ENCODE assay signal across 1 cellular context in the genomic region with DNA sequence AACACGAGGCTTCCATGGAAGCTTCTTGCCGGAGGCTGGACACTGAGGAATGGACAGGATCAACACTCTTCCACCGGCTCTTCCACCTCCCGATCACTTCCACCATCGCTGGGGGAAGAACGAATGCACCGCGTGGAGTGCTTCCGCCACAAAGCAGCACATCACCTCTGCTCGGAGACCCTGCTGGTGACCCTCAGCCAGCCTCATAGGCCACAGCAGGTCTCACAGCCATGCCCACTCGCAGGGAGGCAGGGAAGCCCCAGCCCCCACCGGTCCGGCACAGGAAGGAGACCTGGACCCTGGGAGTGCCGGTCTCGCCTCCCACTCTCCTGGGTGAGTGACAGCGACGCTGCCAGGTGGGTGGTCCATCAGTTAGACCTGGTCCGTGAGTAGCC.
TF ChIP-seq lines count a peak whose summit lies in the region.

No MANE protein-coding gene starts in this region.

TF ChIP-seq in GM12878, 131 proteins besides CTCF, POLR2A, EP300 and RAD21:
- no peak for TF ChIP-seq CHD2 (IDR thresholded peaks at IDR 0.05; ENCODE audit: borderline replicate concordance, low read depth, low read length)
- TF ChIP-seq, protein P1, sequence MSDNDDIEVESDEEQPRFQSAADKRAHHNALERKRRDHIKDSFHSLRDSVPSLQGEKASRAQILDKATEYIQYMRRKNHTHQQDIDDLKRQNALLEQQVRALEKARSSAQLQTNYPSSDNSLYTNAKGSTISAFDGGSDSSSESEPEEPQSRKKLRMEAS (IDR thresholded peaks at IDR 0.05; ENCODE audit: low read depth, low read length) = no peak
- TF ChIP-seq, protein P2, sequence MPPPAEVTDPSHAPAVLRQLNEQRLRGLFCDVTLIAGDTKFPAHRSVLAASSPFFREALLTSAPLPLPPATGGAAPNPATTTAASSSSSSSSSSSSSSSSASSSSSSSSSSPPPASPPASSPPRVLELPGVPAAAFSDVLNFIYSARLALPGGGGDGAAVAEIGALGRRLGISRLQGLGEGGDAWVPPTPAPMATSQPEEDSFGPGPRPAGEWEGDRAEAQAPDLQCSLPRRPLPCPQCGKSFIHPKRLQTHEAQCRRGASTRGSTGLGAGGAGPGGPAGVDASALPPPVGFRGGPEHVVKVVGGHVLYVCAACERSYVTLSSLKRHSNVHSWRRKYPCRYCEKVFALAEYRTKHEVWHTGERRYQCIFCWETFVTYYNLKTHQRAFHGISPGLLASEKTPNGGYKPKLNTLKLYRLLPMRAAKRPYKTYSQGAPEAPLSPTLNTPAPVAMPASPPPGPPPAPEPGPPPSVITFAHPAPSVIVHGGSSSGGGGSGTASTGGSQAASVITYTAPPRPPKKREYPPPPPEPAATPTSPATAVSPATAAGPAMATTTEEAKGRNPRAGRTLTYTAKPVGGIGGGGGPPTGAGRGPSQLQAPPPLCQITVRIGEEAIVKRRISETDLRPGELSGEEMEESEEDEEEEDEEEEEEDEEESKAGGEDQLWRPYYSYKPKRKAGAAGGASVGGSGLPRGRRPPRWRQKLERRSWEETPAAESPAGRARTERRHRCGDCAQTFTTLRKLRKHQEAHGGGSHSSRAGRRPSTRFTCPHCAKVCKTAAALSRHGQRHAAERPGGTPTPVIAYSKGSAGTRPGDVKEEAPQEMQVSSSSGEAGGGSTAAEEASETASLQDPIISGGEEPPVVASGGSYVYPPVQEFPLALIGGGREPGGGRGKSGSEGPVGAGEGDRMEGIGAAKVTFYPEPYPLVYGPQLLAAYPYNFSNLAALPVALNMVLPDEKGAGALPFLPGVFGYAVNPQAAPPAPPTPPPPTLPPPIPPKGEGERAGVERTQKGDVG (CRISPR knock-in tag; IDR thresholded peaks at IDR 0.05) = no peak
- no peak for TF ChIP-seq LARP7 (IDR thresholded peaks at IDR 0.05)
- TF ChIP-seq, protein P3, sequence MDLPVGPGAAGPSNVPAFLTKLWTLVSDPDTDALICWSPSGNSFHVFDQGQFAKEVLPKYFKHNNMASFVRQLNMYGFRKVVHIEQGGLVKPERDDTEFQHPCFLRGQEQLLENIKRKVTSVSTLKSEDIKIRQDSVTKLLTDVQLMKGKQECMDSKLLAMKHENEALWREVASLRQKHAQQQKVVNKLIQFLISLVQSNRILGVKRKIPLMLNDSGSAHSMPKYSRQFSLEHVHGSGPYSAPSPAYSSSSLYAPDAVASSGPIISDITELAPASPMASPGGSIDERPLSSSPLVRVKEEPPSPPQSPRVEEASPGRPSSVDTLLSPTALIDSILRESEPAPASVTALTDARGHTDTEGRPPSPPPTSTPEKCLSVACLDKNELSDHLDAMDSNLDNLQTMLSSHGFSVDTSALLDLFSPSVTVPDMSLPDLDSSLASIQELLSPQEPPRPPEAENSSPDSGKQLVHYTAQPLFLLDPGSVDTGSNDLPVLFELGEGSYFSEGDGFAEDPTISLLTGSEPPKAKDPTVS (IDR thresholded peaks at IDR 0.05; ENCODE audit: low read depth, low read length) = no peak
- TF ChIP-seq ZSCAN29 (IDR thresholded peaks at IDR 0.05) = no peak
- TF ChIP-seq, protein P4, sequence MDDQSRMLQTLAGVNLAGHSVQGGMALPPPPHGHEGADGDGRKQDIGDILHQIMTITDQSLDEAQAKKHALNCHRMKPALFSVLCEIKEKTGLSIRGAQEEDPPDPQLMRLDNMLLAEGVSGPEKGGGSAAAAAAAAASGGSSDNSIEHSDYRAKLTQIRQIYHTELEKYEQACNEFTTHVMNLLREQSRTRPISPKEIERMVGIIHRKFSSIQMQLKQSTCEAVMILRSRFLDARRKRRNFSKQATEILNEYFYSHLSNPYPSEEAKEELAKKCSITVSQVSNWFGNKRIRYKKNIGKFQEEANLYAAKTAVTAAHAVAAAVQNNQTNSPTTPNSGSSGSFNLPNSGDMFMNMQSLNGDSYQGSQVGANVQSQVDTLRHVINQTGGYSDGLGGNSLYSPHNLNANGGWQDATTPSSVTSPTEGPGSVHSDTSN (IDR thresholded peaks at IDR 0.05; ENCODE audit: insufficient replicate concordance, low read depth, low read length) = no peak
- TF ChIP-seq, protein P5, sequence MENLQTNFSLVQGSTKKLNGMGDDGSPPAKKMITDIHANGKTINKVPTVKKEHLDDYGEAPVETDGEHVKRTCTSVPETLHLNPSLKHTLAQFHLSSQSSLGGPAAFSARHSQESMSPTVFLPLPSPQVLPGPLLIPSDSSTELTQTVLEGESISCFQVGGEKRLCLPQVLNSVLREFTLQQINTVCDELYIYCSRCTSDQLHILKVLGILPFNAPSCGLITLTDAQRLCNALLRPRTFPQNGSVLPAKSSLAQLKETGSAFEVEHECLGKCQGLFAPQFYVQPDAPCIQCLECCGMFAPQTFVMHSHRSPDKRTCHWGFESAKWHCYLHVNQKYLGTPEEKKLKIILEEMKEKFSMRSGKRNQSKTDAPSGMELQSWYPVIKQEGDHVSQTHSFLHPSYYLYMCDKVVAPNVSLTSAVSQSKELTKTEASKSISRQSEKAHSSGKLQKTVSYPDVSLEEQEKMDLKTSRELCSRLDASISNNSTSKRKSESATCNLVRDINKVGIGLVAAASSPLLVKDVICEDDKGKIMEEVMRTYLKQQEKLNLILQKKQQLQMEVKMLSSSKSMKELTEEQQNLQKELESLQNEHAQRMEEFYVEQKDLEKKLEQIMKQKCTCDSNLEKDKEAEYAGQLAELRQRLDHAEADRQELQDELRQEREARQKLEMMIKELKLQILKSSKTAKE (IDR thresholded peaks at IDR 0.05; ENCODE audit: low read depth, poor library complexity, severe bottlenecking) = no peak
